Comparison of ENCODE assay signal across 31 cellular contexts in genomic region chr10:126456632-126457031, GRCh38.
"Had no signal": no experiment of that assay in that cellular context is flagged by ENCODE, and none has a peak within 500 bp of the region (broad histone marks: within the 10 kb centered on the region; RNA-seq: fewer than 3 reads in every experiment).

No MANE protein-coding gene starts in this region.

- DNase-seq: activated B cell treated with CpG ODN at 0.5 μM for 24 hours; activated CD4-positive, alpha-beta T cell treated with anti-CD3 and anti-CD28 coated beads for 48 hours; activated CD4-positive, alpha-beta T cell treated with anti-CD3 and anti-CD28 coated beads, Interleukin-2, amount 50 U/mL, for 1 hour; activated CD4-positive, alpha-beta T cell treated with anti-CD3 and anti-CD28 coated beads, Interleukin-2, amount 50 U/mL, for 48 hours; activated CD8-positive, alpha-beta memory T cell treated with anti-CD3 and anti-CD28 coated beads for 24 hours; activated CD8-positive, alpha-beta T cell treated with anti-CD3 and anti-CD28 coated beads for 36 hours; activated effector memory CD4-positive, alpha-beta T cell treated with Interleukin-2 at 50 U/mL for 16 hours; activated gamma-delta T cell treated with Interleukin-2 at 50 U/mL for 16 hours; activated naive CD4-positive, alpha-beta T cell treated with anti-CD3 and anti-CD28 coated beads, Interleukin-2, amount 50 U/mL, for 16 hours; activated naive CD4-positive, alpha-beta T cell treated with Interleukin-2 at 50 U/mL for 16 hours; activated T-cell treated with anti-CD3 and anti-CD28 coated beads, Interleukin-2, amount 50 U/mL, for 4 hours; amniotic stem cell; anterior cingulate cortex; brain microvascular endothelial cell; caudate nucleus; cortex of kidney; dermis blood vessel endothelial cell; effector CD4-positive, alpha-beta T cell; effector memory CD8-positive, alpha-beta T cell; erythroblast; esophagus squamous epithelium; foreskin melanocyte; SW 1271; T-cell; T-helper 9 cell; WERI-Rb-1 had no signal

- H3K36me3 Mint-ChIP-seq: activated naive CD8-positive, alpha-beta T cell; T-cell had no signal

- H3K27ac Mint-ChIP-seq: activated B cell treated with CpG ODN at 0.5 μM for 24 hours; activated CD8-positive, alpha-beta T cell treated with anti-CD3 and anti-CD28 coated beads for 36 hours; activated naive CD8-positive, alpha-beta T cell; activated T-helper 17 cell treated with anti-CD3 and anti-CD28 coated beads, Interleukin-2, amount 50 U/mL, for 72 hours; effector memory CD8-positive, alpha-beta T cell; T-cell; T-helper 1 cell treated with Interleukin-12 subunit alpha and Interleukin-12 subunit beta and Interleukin-4 antibody, amounts not matched to agents 30 μg/mL and 1 μg/mL, for 36 hours had no signal

- H3K4me3 Mint-ChIP-seq: activated B cell treated with CpG ODN at 0.5 μM for 24 hours; activated CD8-positive, alpha-beta T cell treated with anti-CD3 and anti-CD28 coated beads for 36 hours; activated naive CD8-positive, alpha-beta T cell; activated T-cell treated with anti-CD3 and anti-CD28 coated beads, Interleukin-2, amount 50 U/mL, for 4 hours; activated T-helper 17 cell treated with anti-CD3 and anti-CD28 coated beads, Interleukin-2, amount 50 U/mL, for 72 hours; effector memory CD8-positive, alpha-beta T cell; T-cell; T-helper 1 cell treated with Interleukin-12 subunit alpha and Interleukin-12 subunit beta and Interleukin-4 antibody, amounts not matched to agents 30 μg/mL and 1 μg/mL, for 36 hours had no signal

- H3K4me1 Mint-ChIP-seq: activated B cell treated with CpG ODN at 0.5 μM for 24 hours; activated T-helper 17 cell treated with anti-CD3 and anti-CD28 coated beads, Interleukin-2, amount 50 U/mL, for 72 hours had no signal

- H3K27me3 Mint-ChIP-seq: activated B cell treated with CpG ODN at 0.5 μM for 24 hours; activated CD8-positive, alpha-beta T cell treated with anti-CD3 and anti-CD28 coated beads for 36 hours; activated naive CD8-positive, alpha-beta T cell; activated T-helper 17 cell treated with anti-CD3 and anti-CD28 coated beads, Interleukin-2, amount 50 U/mL, for 72 hours; effector memory CD8-positive, alpha-beta T cell; T-cell had no signal

- ATAC-seq: activated CD4-positive, CD25-positive, alpha-beta regulatory T cell treated with anti-CD3 and anti-CD28 coated beads, Interleukin-2, amount 50 U/mL, for 24 hours; activated CD8-positive, alpha-beta T cell treated with anti-CD3 and anti-CD28 coated beads for 36 hours; activated T-cell treated with anti-CD3 and anti-CD28 coated beads, Interleukin-2, amount 50 U/mL, for 4 hours; activated T-helper 17 cell treated with anti-CD3 and anti-CD28 coated beads, Interleukin-2, amount 50 U/mL, for 72 hours; effector memory CD8-positive, alpha-beta T cell; gastroesophageal sphincter; T-cell had no signal

- H3K9me3 Mint-ChIP-seq: activated B cell treated with CpG ODN at 0.5 μM for 24 hours; activated T-cell treated with anti-CD3 and anti-CD28 coated beads, Interleukin-2, amount 50 U/mL, for 4 hours; activated T-helper 17 cell treated with anti-CD3 and anti-CD28 coated beads, Interleukin-2, amount 50 U/mL, for 72 hours had no signal
